In genomic region chr2:96819876-96820511, GRCh38 we compare ENCODE assay signal across 1 cellular context.
TF ChIP-seq lines count a peak whose summit lies in the region.

No MANE protein-coding gene starts in this region.

TF ChIP-seq in K562, 482 proteins besides CTCF, POLR2A, EP300 and RAD21:
- TF ChIP-seq NFIC (IDR thresholded peaks at IDR 0.05) (no peak), ZNF740 (CRISPR knock-in tag; IDR thresholded peaks at IDR 0.05) (0 out of 2 replicates have a peak, but pooled peaks have one; percentile 32), ZNF740 (tag; IDR thresholded peaks at IDR 0.05) (no peak)
- TF ChIP-seq, protein P1, sequence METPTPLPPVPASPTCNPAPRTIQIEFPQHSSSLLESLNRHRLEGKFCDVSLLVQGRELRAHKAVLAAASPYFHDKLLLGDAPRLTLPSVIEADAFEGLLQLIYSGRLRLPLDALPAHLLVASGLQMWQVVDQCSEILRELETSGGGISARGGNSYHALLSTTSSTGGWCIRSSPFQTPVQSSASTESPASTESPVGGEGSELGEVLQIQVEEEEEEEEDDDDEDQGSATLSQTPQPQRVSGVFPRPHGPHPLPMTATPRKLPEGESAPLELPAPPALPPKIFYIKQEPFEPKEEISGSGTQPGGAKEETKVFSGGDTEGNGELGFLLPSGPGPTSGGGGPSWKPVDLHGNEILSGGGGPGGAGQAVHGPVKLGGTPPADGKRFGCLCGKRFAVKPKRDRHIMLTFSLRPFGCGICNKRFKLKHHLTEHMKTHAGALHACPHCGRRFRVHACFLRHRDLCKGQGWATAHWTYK (CRISPR knock-in tag; IDR thresholded peaks at IDR 0.05) = no peak
